24 cellular contexts compared by ENCODE assay signal in genomic region chr20:56718816-56719215, GRCh38.
DNase-seq lines count a peak whose midpoint lies in the region; ATAC-seq, FAIRE-seq and TF ChIP-seq lines count a peak whose summit lies in the region.
"Had no signal": no experiment of that assay in that cellular context is flagged by ENCODE, and none has a peak within 500 bp of the region (broad histone marks: within the 10 kb centered on the region; RNA-seq: fewer than 3 reads in every experiment).

No MANE protein-coding gene starts in this region.

- H3K4ac ChIP-seq in H1 (replicated peaks; ENCODE audit: insufficient read length, low read depth, low read length) = no peak overlapping the region

- intact Hi-C loops in HepG2 (cut with micrococcal nuclease; ENCODE audit: unreplicated experiment) (no loop called here), right lobe of liver (cut with DNase I) (no loop called here)

- ATAC-seq in HepG2 = no peak
- ATAC-seq in right lobe of liver = no peak

- H3K4me1 ChIP-seq in HepG2 (ENCODE audit: insufficient read depth, low read length) (no peaks in the 10 kb centered on the region), right lobe of liver (no peaks in the 10 kb centered on the region), H1 (replicated peaks in 1 of 4; ENCODE audit: control insufficient read depth in 3 of 4, insufficient read depth in 4 of 4, low read length in 3 of 4) (peaks cover 0 to 11% (median 8%) of the 10 kb centered on the region in 4 experiments; a peak in 4 of 7 replicates)
- H3K4me1 ChIP-seq: BE2C had no signal

- WGBS in HepG2 (ENCODE audit: low lambda C conversion rate) = 21% methylated on average over 2 of the region's 2 CpGs
- 75% methylated on average over 2 of the region's 2 CpGs for WGBS in right lobe of liver (ENCODE audit: insufficient coverage, low coverage, low lambda C conversion rate, missing lambda C conversion rate)
- WGBS in H1 (ENCODE audit: extremely low coverage in 1 of 2, insufficient coverage in 1 of 2, insufficient read length in 1 of 2, insufficient replicate concordance in 2 of 2, low coverage in 1 of 2, low lambda C conversion rate in 2 of 2, missing lambda C conversion rate in 1 of 2), 2 experiments = 100% methylated on average over 2 of the region's 2 CpGs; no CpG with 5 or more reads in 1 of the 2 experiments

- H3K4me3 ChIP-seq in HepG2 (replicated peaks in 1 of 3; ENCODE audit: insufficient read depth in 1 of 3, low read depth in 2 of 3, low read length in 3 of 3) (no peak overlapping the region), right lobe of liver (no peak overlapping the region), H1 (ENCODE audit: extremely low read depth in 1 of 4, insufficient read depth in 2 of 4, low read depth in 3 of 4, low read length in 4 of 4) (no peak overlapping the region)
- H3K4me3 ChIP-seq: BLaER1 had no signal

- H3K18ac ChIP-seq in H1 (ENCODE audit: extremely low read depth, low read length) = no peak overlapping the region

- H3K23me2 ChIP-seq in H1 (ENCODE audit: low read depth, low read length) = no peaks in the 10 kb centered on the region

- H3K4me2 ChIP-seq in HepG2 (ENCODE audit: low read depth, low read length) (no peak overlapping the region), H1 (ENCODE audit: insufficient read depth in 1 of 2, low read depth in 2 of 2, low read length in 2 of 2) (no peak overlapping the region)
- H3K4me2 ChIP-seq: BLaER1 had no signal

- H4K8ac ChIP-seq in H1 (ENCODE audit: extremely low read depth, insufficient read depth, low read length) = no peak overlapping the region

- FAIRE-seq in HepG2 (lab: Jason Lieb, UNC) (no peak), H1 (lab: Jason Lieb, UNC) (no peak)
- FAIRE-seq: GM12891, GM19239 had no signal

- H2AFZ ChIP-seq in HepG2 (ENCODE audit: low read length) (no peak overlapping the region), H1 (ENCODE audit: low read length) (no peak overlapping the region)

- H4K5ac ChIP-seq in H1 (ENCODE audit: insufficient read length, low read depth, low read length) = no peak overlapping the region

- DNase-seq in HepG2 (ENCODE audit: low spot score) = no peak
- no peak for DNase-seq in right lobe of liver
- DNase-seq in HEK293T (ENCODE audit: extremely low spot score) = no peak
- DNase-seq in H1 (ENCODE audit: low read depth in 1 of 2, low spot score in 2 of 2) = no peak
- no peak for DNase-seq in activated CD8-positive, alpha-beta memory T cell treated with anti-CD3 and anti-CD28 coated beads, Interleukin-2, amount 50 U/mL, for 4 hours
- no peak for DNase-seq in GM03348 (ENCODE audit: low spot score)
- DNase-seq: ACHN; BE2C; C1 segment of cervical spinal cord; CD4-positive, alpha-beta memory T cell; CD4-positive, CD25-positive, alpha-beta regulatory T cell; CD8-positive, alpha-beta memory T cell; COR-L47; DMS 273 treated with DMSO at 0.1 percent for 48 hours; DMS153; DMS53; DMS79; DND-41; EL; GDM1 had no signal

- in situ Hi-C loops in HepG2 (cut with HindIII; ENCODE audit: extremely low pct_ligation_motif_present, low pct_unique_long_range_greater_than_20kb) = no loop called here

- no peak overlapping the region for H3K14ac ChIP-seq in H1 (ENCODE audit: insufficient read length)

- no peak overlapping the region for H2BK120ac ChIP-seq in H1 (replicated peaks; ENCODE audit: low read depth, low read length)

- H2BK15ac ChIP-seq in H1 (ENCODE audit: low read length) = peak overlapping the region; percentile 97; the same call in 1 of the 2 replicates

- no peaks in the 10 kb centered on the region for H3K79me1 ChIP-seq in H1 (ENCODE audit: low read depth, low read length)

- TF ChIP-seq CTCF in HepG2 (CRISPR knock-in tag; IDR thresholded peaks at IDR 0.05) (no peak), right lobe of liver (IDR thresholded peaks at IDR 0.05) (no peak), H1 (IDR thresholded peaks at IDR 0.05; ENCODE audit: control extremely low read depth in 1 of 3, insufficient read depth in 1 of 3, low read depth in 1 of 3, low read length in 3 of 3) (no peak)

- no peak overlapping the region for H4K91ac ChIP-seq in H1 (replicated peaks; ENCODE audit: insufficient read length, low read length)

- H2BK5ac ChIP-seq in H1 (ENCODE audit: low read depth, low read length) = no peak overlapping the region

- H3K9me3 ChIP-seq in HepG2 (ENCODE audit: low read length) (no peaks in the 10 kb centered on the region), right lobe of liver (no peaks in the 10 kb centered on the region), H1 (ENCODE audit: insufficient read depth in 2 of 2, low read depth in 1 of 2, low read length in 1 of 2) (no peaks in the 10 kb centered on the region)
- H3K9me3 ChIP-seq: BE2C had no signal

- POLR2A ChIA-PET in HepG2 (lab: Yijun Ruan, JAX) (no interaction called here), HEK293T (lab: Yijun Ruan, JAX) (no interaction called here), H1 (lab: Charles Lee; ENCODE audit: partially characterized antibody) (no interaction called here)

- H4K20me1 ChIP-seq in HepG2 (ENCODE audit: insufficient read depth, low read length) = no peaks in the 10 kb centered on the region
- H4K20me1 ChIP-seq in H1 (replicated peaks in 1 of 2; ENCODE audit: control insufficient read depth in 1 of 2, insufficient read depth in 2 of 2, low read length in 2 of 2) = no peaks in the 10 kb centered on the region
- H4K20me1 ChIP-seq: BLaER1 had no signal

- no peaks in the 10 kb centered on the region for H3K36me3 ChIP-seq in HepG2 (replicated peaks in 1 of 2; ENCODE audit: control insufficient read depth in 1 of 2, insufficient read depth in 2 of 2, low read length in 2 of 2)
- no peaks in the 10 kb centered on the region for H3K36me3 ChIP-seq in right lobe of liver
- no peaks in the 10 kb centered on the region for H3K36me3 ChIP-seq in H1 (ENCODE audit: control insufficient read depth in 2 of 4, insufficient read depth in 4 of 4, low read length in 3 of 4)
- H3K36me3 ChIP-seq: BE2C, BLaER1 had no signal

- no TSS peak for BruUV-seq in HepG2 (replicated peaks; lab: Mats Ljungman, UMichigan)

- CTCF ChIA-PET in HepG2 (lab: Yijun Ruan, JAX; ENCODE audit: low intra/inter-chr PET ratio, low total read pairs) = no interaction called here
- CTCF ChIA-PET in HEK293T (lab: Yijun Ruan, JAX) = no interaction called here
- CTCF ChIA-PET in H1 (lab: Charles Lee; ENCODE audit: partially characterized antibody) = interaction anchor here (0.7 to 1.9 kb wide), 3 partner anchors 20 to 255 kb away, joined by 3 to 6 read pairs (median 3); no protein-coding TSS in a partner anchor

- no peak overlapping the region for H3K56ac ChIP-seq in H1 (replicated peaks; ENCODE audit: insufficient read length, low read depth, low read length)

- H2BK12ac ChIP-seq in H1 (ENCODE audit: low read depth, low read length) = peak overlapping the region; percentile 60; the same call in 1 of the 2 replicates

- H3K9ac ChIP-seq in HepG2 (ENCODE audit: insufficient read depth, low read depth, low read length) = no peak overlapping the region
- H3K9ac ChIP-seq in H1 (replicated peaks in 1 of 4; ENCODE audit: extremely low read depth in 1 of 4, low read depth in 3 of 4, low read length in 3 of 4) = no peak overlapping the region
- H3K9ac ChIP-seq: BLaER1 had no signal

- peak overlapping the region; percentile 66; the same call in 1 of the 2 replicates for H2BK20ac ChIP-seq in H1 (ENCODE audit: low read length)

- TF ChIP-seq RAD21 in HepG2 (CRISPR knock-in tag; IDR thresholded peaks at IDR 0.05) (no peak), H1 (IDR thresholded peaks at IDR 0.05 in 1 of 2, conservative IDR thresholded peaks at IDR 0.05 in 1 of 2; ENCODE audit: low read depth in 2 of 2, low read length in 2 of 2) (no peak)

- H3K27ac ChIP-seq in HepG2 (ENCODE audit: extremely low read length, insufficient read depth, low read length) (no peak overlapping the region), right lobe of liver (no peak overlapping the region), H1 (ENCODE audit: low read depth, low read length) (no peak overlapping the region)
- H3K27ac ChIP-seq: 22Rv1, BLaER1 had no signal

- H3K23ac ChIP-seq in H1 (ENCODE audit: insufficient read length) = no peak overlapping the region

- TF ChIP-seq EP300 in HepG2 (IDR thresholded peaks at IDR 0.05; ENCODE audit: low read depth in 2 of 2, low read length in 2 of 2) (no peak), HepG2 (CRISPR knock-in tag; IDR thresholded peaks at IDR 0.05; ENCODE audit: borderline replicate concordance) (no peak), H1 (IDR thresholded peaks at IDR 0.05; ENCODE audit: borderline replicate concordance in 1 of 2, low read depth in 2 of 2, low read length in 2 of 2) (no peak)

- H3K79me2 ChIP-seq in HepG2 (ENCODE audit: insufficient read depth, low read length) = no peaks in the 10 kb centered on the region
- no peaks in the 10 kb centered on the region for H3K79me2 ChIP-seq in H1 (ENCODE audit: control insufficient read depth in 1 of 2, insufficient read depth in 2 of 2, low read length in 2 of 2)

- H2AK5ac ChIP-seq in H1 (ENCODE audit: low read depth, low read length) = no peak overlapping the region

- H3K27me3 ChIP-seq in HepG2 (ENCODE audit: control insufficient read depth in 1 of 2, insufficient read depth in 2 of 2, low read length in 2 of 2) (peaks cover 3 to 13% of the 10 kb centered on the region in 2 experiments; a peak in 1 of 5 replicates), right lobe of liver (no peaks in the 10 kb centered on the region), H1 (replicated peaks in 1 of 4; ENCODE audit: control insufficient read depth in 3 of 4, extremely low read depth in 1 of 4, insufficient read depth in 3 of 4, low read length in 3 of 4) (no peaks in the 10 kb centered on the region; a peak in 1 of 7 replicates)
- H3K27me3 ChIP-seq: BE2C, BLaER1 had no signal

- no peak for TF ChIP-seq POLR2A in HepG2 (IDR thresholded peaks at IDR 0.05; ENCODE audit: insufficient read depth in 1 of 2, low read depth in 2 of 2, low read length in 2 of 2)
- no peak for TF ChIP-seq POLR2A in right lobe of liver (IDR thresholded peaks at IDR 0.05)
- no peak for TF ChIP-seq POLR2A in H1 (IDR thresholded peaks at IDR 0.05; ENCODE audit: control extremely low read depth in 1 of 2, low read depth in 2 of 2, low read length in 2 of 2)

TF ChIP-seq in HEK293T, 16 proteins besides CTCF, POLR2A, EP300 and RAD21:
- TF ChIP-seq ARNT (IDR thresholded peaks at IDR 0.05) = no peak
- no peak for TF ChIP-seq FOXM1 (IDR thresholded peaks at IDR 0.05; ENCODE audit: borderline replicate concordance)
- TF ChIP-seq ELF4 (IDR thresholded peaks at IDR 0.05) = peak; percentile 47; the same call in 1 of the 2 replicates

TF ChIP-seq in H1, 55 proteins besides CTCF, POLR2A, EP300 and RAD21 (continues in another document):
- TF ChIP-seq SRF (IDR thresholded peaks at IDR 0.05; ENCODE audit: low read depth, low read length) (no peak), SP4 (IDR thresholded peaks at IDR 0.05; ENCODE audit: low read length) (no peak), EZH2 (IDR thresholded peaks at IDR 0.05; ENCODE audit: low read depth, low read length, severe bottlenecking) (no peak), JUN (IDR thresholded peaks at IDR 0.05; ENCODE audit: low read depth, low read length) (no peak), GABPA (IDR thresholded peaks at IDR 0.05; ENCODE audit: borderline replicate concordance, insufficient read depth, low read length) (no peak), CHD2 (IDR thresholded peaks at IDR 0.05; ENCODE audit: low read length) (no peak), HDAC2 (IDR thresholded peaks at IDR 0.05; ENCODE audit: borderline replicate concordance in 1 of 2, low read depth in 2 of 2, low read length in 2 of 2) (no peak)
